Comparison of ENCODE assay signal across 1 cellular context in genomic region chr19:55063492-55063843, GRCh38.
TF ChIP-seq lines count a peak whose summit lies in the region.

No MANE protein-coding gene starts in this region.

TF ChIP-seq in WTC11, 78 proteins besides CTCF, POLR2A, EP300 and RAD21:
- TF ChIP-seq TCF7 (CRISPR knock-in tag; IDR thresholded peaks at IDR 0.05; ENCODE audit: low read depth) (no peak), MAX (CRISPR knock-in tag; IDR thresholded peaks at IDR 0.05) (no peak), ZNF281 (CRISPR knock-in tag; IDR thresholded peaks at IDR 0.05) (no peak), ESRRA (CRISPR knock-in tag; IDR thresholded peaks at IDR 0.05; ENCODE audit: borderline replicate concordance) (no peak), PREB (CRISPR knock-in tag; IDR thresholded peaks at IDR 0.05; ENCODE audit: borderline replicate concordance) (no peak), FOXK1 (CRISPR knock-in tag; IDR thresholded peaks at IDR 0.05) (no peak), NR3C1 (CRISPR knock-in tag; conservative IDR thresholded peaks at IDR 0.05; ENCODE audit: low read depth) (no peak), FOXP1 (CRISPR knock-in tag; IDR thresholded peaks at IDR 0.05; ENCODE audit: borderline replicate concordance) (no peak), ZNF396 (CRISPR knock-in tag; IDR thresholded peaks at IDR 0.05; ENCODE audit: borderline replicate concordance) (no peak)
